ENCODE assay signal across 1 cellular context in the genomic region with DNA sequence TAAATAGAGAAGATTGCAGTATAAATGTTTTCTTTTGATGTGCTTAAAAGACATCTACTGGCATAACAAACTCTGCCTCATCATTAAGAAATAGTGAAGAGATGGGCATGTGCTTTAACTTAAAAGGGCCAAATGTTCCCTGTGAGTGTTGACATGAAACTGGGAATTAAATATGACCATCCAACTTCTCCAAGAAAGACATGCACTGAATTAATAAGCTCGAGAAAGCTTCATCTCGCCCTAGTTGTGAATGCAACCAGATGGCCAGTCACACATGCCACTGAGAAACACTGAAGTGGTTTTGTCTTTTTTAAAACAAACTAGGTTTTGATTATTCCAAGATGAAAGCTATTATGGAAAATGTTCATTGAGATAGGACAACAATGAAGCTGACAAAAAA.
TF ChIP-seq lines count a peak whose summit lies in the region.

No MANE protein-coding gene starts in this region.

TF ChIP-seq in HepG2, 621 proteins besides CTCF, POLR2A, EP300 and RAD21 (continued from another document):
- TF ChIP-seq, protein P1, sequence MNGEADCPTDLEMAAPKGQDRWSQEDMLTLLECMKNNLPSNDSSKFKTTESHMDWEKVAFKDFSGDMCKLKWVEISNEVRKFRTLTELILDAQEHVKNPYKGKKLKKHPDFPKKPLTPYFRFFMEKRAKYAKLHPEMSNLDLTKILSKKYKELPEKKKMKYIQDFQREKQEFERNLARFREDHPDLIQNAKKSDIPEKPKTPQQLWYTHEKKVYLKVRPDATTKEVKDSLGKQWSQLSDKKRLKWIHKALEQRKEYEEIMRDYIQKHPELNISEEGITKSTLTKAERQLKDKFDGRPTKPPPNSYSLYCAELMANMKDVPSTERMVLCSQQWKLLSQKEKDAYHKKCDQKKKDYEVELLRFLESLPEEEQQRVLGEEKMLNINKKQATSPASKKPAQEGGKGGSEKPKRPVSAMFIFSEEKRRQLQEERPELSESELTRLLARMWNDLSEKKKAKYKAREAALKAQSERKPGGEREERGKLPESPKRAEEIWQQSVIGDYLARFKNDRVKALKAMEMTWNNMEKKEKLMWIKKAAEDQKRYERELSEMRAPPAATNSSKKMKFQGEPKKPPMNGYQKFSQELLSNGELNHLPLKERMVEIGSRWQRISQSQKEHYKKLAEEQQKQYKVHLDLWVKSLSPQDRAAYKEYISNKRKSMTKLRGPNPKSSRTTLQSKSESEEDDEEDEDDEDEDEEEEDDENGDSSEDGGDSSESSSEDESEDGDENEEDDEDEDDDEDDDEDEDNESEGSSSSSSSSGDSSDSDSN (CRISPR knock-in tag; IDR thresholded peaks at IDR 0.05): no peak
- TF ChIP-seq ZNF30 (CRISPR knock-in tag; IDR thresholded peaks at IDR 0.05): no peak
- TF ChIP-seq, protein P2, sequence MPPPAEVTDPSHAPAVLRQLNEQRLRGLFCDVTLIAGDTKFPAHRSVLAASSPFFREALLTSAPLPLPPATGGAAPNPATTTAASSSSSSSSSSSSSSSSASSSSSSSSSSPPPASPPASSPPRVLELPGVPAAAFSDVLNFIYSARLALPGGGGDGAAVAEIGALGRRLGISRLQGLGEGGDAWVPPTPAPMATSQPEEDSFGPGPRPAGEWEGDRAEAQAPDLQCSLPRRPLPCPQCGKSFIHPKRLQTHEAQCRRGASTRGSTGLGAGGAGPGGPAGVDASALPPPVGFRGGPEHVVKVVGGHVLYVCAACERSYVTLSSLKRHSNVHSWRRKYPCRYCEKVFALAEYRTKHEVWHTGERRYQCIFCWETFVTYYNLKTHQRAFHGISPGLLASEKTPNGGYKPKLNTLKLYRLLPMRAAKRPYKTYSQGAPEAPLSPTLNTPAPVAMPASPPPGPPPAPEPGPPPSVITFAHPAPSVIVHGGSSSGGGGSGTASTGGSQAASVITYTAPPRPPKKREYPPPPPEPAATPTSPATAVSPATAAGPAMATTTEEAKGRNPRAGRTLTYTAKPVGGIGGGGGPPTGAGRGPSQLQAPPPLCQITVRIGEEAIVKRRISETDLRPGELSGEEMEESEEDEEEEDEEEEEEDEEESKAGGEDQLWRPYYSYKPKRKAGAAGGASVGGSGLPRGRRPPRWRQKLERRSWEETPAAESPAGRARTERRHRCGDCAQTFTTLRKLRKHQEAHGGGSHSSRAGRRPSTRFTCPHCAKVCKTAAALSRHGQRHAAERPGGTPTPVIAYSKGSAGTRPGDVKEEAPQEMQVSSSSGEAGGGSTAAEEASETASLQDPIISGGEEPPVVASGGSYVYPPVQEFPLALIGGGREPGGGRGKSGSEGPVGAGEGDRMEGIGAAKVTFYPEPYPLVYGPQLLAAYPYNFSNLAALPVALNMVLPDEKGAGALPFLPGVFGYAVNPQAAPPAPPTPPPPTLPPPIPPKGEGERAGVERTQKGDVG (CRISPR knock-in tag; IDR thresholded peaks at IDR 0.05; ENCODE audit: borderline replicate concordance): no peak
- TF ChIP-seq HNF4G (IDR thresholded peaks at IDR 0.05; ENCODE audit: borderline replicate concordance, low read depth, low read length): no peak
- TF ChIP-seq HNF4G (CRISPR knock-in tag; IDR thresholded peaks at IDR 0.05; ENCODE audit: borderline replicate concordance, low read depth): no peak
- TF ChIP-seq IKZF1 (IDR thresholded peaks at IDR 0.05): no peak
- TF ChIP-seq, protein P3, sequence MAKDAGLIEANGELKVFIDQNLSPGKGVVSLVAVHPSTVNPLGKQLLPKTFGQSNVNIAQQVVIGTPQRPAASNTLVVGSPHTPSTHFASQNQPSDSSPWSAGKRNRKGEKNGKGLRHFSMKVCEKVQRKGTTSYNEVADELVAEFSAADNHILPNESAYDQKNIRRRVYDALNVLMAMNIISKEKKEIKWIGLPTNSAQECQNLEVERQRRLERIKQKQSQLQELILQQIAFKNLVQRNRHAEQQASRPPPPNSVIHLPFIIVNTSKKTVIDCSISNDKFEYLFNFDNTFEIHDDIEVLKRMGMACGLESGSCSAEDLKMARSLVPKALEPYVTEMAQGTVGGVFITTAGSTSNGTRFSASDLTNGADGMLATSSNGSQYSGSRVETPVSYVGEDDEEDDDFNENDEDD (CRISPR knock-in tag; IDR thresholded peaks at IDR 0.05; ENCODE audit: borderline replicate concordance): no peak
- TF ChIP-seq RXRB (CRISPR knock-in tag; IDR thresholded peaks at IDR 0.05; ENCODE audit: borderline replicate concordance): no peak
- TF ChIP-seq ZNF563 (CRISPR knock-in tag; IDR thresholded peaks at IDR 0.05): no peak
- no peak for TF ChIP-seq GATAD1 (CRISPR knock-in tag; IDR thresholded peaks at IDR 0.05)
- no peak for TF ChIP-seq JUND (CRISPR knock-in tag; IDR thresholded peaks at IDR 0.05)
- TF ChIP-seq, protein P4, sequence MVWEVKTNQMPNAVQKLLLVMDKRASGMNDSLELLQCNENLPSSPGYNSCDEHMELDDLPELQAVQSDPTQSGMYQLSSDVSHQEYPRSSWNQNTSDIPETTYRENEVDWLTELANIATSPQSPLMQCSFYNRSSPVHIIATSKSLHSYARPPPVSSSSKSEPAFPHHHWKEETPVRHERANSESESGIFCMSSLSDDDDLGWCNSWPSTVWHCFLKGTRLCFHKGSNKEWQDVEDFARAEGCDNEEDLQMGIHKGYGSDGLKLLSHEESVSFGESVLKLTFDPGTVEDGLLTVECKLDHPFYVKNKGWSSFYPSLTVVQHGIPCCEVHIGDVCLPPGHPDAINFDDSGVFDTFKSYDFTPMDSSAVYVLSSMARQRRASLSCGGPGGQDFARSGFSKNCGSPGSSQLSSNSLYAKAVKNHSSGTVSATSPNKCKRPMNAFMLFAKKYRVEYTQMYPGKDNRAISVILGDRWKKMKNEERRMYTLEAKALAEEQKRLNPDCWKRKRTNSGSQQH (CRISPR knock-in tag; IDR thresholded peaks at IDR 0.05; ENCODE audit: low read depth): no peak
- TF ChIP-seq AGO1 (IDR thresholded peaks at IDR 0.05; ENCODE audit: low read depth, low read length, poor library complexity, severe bottlenecking): no peak
- TF ChIP-seq ZNF296 (CRISPR knock-in tag; conservative IDR thresholded peaks at IDR 0.05): no peak
- TF ChIP-seq TBL1XR1 (IDR thresholded peaks at IDR 0.05; ENCODE audit: borderline replicate concordance, low read length, partially characterized antibody): no peak
- no peak for TF ChIP-seq XRCC5 (optimal IDR thresholded peaks at IDR 0.05; ENCODE audit: low read length)
- TF ChIP-seq SMC3 (IDR thresholded peaks at IDR 0.05; ENCODE audit: low read length): no peak
